ENCODE assay signal across 9 cellular contexts in genomic region chr17:74325743-74326379, GRCh38. TPM values are rescaled to one million over a fixed set of nuclear protein-coding genes. Genes with fewer than 3 reads are reported as not detected.
DNase-seq lines count a peak whose midpoint lies in the region; ATAC-seq and TF ChIP-seq lines count a peak whose summit lies in the region.
"Had no signal": no experiment of that assay in that cellular context is flagged by ENCODE, and none has a peak within 500 bp of the region (broad histone marks: within the 10 kb centered on the region; RNA-seq: fewer than 3 reads in every experiment).

A gene with protein sequence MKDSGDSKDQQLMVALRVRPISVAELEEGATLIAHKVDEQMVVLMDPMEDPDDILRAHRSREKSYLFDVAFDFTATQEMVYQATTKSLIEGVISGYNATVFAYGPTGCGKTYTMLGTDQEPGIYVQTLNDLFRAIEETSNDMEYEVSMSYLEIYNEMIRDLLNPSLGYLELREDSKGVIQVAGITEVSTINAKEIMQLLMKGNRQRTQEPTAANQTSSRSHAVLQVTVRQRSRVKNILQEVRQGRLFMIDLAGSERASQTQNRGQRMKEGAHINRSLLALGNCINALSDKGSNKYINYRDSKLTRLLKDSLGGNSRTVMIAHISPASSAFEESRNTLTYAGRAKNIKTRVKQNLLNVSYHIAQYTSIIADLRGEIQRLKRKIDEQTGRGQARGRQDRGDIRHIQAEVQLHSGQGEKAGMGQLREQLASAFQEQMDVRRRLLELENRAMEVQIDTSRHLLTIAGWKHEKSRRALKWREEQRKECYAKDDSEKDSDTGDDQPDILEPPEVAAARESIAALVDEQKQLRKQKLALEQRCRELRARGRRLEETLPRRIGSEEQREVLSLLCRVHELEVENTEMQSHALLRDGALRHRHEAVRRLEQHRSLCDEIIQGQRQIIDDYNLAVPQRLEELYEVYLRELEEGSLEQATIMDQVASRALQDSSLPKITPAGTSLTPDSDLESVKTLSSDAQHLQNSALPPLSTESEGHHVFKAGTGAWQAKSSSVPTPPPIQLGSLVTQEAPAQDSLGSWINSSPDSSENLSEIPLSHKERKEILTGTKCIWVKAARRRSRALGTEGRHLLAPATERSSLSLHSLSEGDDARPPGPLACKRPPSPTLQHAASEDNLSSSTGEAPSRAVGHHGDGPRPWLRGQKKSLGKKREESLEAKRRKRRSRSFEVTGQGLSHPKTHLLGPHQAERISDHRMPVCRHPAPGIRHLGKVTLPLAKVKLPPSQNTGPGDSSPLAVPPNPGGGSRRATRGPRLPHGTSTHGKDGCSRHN (plus strand): TSS chr17:74326226. CDS start chr17:74326350, 124 bp downstream.

- H3K36me3 ChIP-seq in RWPE2 (ENCODE audit: low read depth) (no peaks in the 10 kb centered on the region), adrenal gland (replicated peaks in 1 of 2) (no peaks in the 10 kb centered on the region)

- WGBS in adrenal gland, 4 donors, result 0 to 80% (median 5%) methylated on average over 4 to 73 of the region's 73 CpGs

- no peaks in the 10 kb centered on the region for H3K4me1 ChIP-seq in RWPE2 (ENCODE audit: insufficient read depth, poor library complexity, severe bottlenecking)
- peaks cover 4 to 16% of the 10 kb centered on the region in 2 donors for H3K4me1 ChIP-seq in adrenal gland (replicated peaks in 1 of 2)

- peak; percentile 32 to 53 for DNase-seq in NCI-H187 (lab: John Stamatoyannopoulos, UW)
- DNase-seq in NCI-H187 treated with DMSO at 0.1 percent for 48 hours (lab: John Stamatoyannopoulos, UW), result no peak
- no peak for DNase-seq in RWPE2 (ENCODE audit: low spot score)
- DNase-seq in adrenal gland, result peak in 4 of 7 donors; percentile 15 to 53 (median 36)
- DNase-seq in stimulated activated CD4-positive, alpha-beta T cell treated with anti-CD3 and anti-CD28 coated beads, Interleukin-1b, Interleukin-23, amount 100 ng/mL, for 48 hours, result peak; percentile 34
- no peak for DNase-seq in NCI-H128 (lab: John Stamatoyannopoulos, UW; ENCODE audit: unreplicated experiment)
- DNase-seq in NCI-H1694 treated with DMSO at 0.1 percent for 48 hours (lab: John Stamatoyannopoulos, UW), result no peak

- H3K27ac ChIP-seq in RWPE2 (ENCODE audit: poor library complexity, severe bottlenecking), result no peak within 1 kb of the TSS
- H3K27ac ChIP-seq in adrenal gland, result no peak within 1 kb of the TSS
- peak within 1 kb of the TSS; percentile 71 for H3K27ac ChIP-seq in layer of hippocampus (ENCODE audit: low read depth, low read length)

- peaks cover 21% of the 10 kb centered on the region for H3K27me3 ChIP-seq in RWPE2 (ENCODE audit: insufficient read depth, poor library complexity, severe bottlenecking)
- H3K27me3 ChIP-seq in adrenal gland, result peaks cover 16% of the 10 kb centered on the region
- H3K27me3 ChIP-seq in layer of hippocampus (ENCODE audit: control insufficient read depth, insufficient read depth, low read length), result no peaks in the 10 kb centered on the region

- H3K9me3 ChIP-seq in RWPE2 (ENCODE audit: severe bottlenecking) (no peaks in the 10 kb centered on the region), adrenal gland (replicated peaks in 1 of 3) (no peaks in the 10 kb centered on the region)

- intact Hi-C loops in adrenal gland (cut with DNase I), result no loop called here

- no peak for TF ChIP-seq CTCF in RWPE2 (IDR thresholded peaks at IDR 0.05; ENCODE audit: poor library complexity, severe bottlenecking)
- TF ChIP-seq CTCF in adrenal gland (IDR thresholded peaks at IDR 0.05), result no peak

- peak; percentile 78 for ATAC-seq in RWPE2 (ENCODE audit: low read depth)

- no peak for TF ChIP-seq POLR2A in adrenal gland (IDR thresholded peaks at IDR 0.05)

- H3K4me3 ChIP-seq in RWPE2 (ENCODE audit: severe bottlenecking) (no peak within 1 kb of the TSS), adrenal gland (peak within 1 kb of the TSS in 2 of 4 donors; percentile 13 to 57)

RNA-seq across cellular contexts. Expression of the gene that starts here (rescaled TPM):
- total RNA-seq in adrenal gland, result under 1 TPM in 7 of 8 donors, not detected in 1; 0.14 to 0.69 (median 0.29) TPM
- 1 to 10 TPM in 1 of 3 donors, under 1 TPM in 1, not detected in 1; 0.64 to 1.7 TPM for polyA plus RNA-seq in adrenal gland
- polyA plus RNA-seq: AG04450 had no signal

Comparison
In these comparisons a context has a peak if more than half of its experiments do, and no peak if none do; other contexts are left out.
1. DNase-seq: peak in NCI-H187 (2 of 2), adrenal gland (4 of 7) and stimulated activated CD4-positive, alpha-beta T cell treated with anti-CD3 and anti-CD28 coated beads, Interleukin-1b, Interleukin-23, amount 100 ng/mL, for 48 hours (single experiment); none in NCI-H187 treated with DMSO at 0.1 percent for 48 hours (single experiment), RWPE2 (single experiment), NCI-H128 (single experiment) and NCI-H1694 treated with DMSO at 0.1 percent for 48 hours (single experiment).